ENCODE assay signal across 8 cellular contexts in genomic region chr7:87628780-87629569, GRCh38. TPM values are rescaled to one million over a fixed set of nuclear protein-coding genes. Genes with fewer than 3 reads are reported as not detected.
DNase-seq lines count a peak whose midpoint lies in the region; ATAC-seq, FAIRE-seq and TF ChIP-seq lines count a peak whose summit lies in the region.

No MANE protein-coding gene starts in this region.

- no peaks in the 10 kb centered on the region for H3K9me3 Mint-ChIP-seq in activated CD8-positive, alpha-beta T cell treated with anti-CD3 and anti-CD28 coated beads, Interleukin-2, amount 10 ng/mL, durations not matched to agents 7 days and 5 days (ENCODE audit: insufficient read depth)
- no peaks in the 10 kb centered on the region for H3K9me3 Mint-ChIP-seq in mesothelial cell of epicardium
- H3K9me3 Mint-ChIP-seq in stimulated activated naive CD8-positive, alpha-beta T cell treated with anti-CD3 and anti-CD28 coated beads, Interleukin-15, Interleukin-2, amounts not matched to agents 100 ng/mL and 50 ng/mL, for 24 hours: no peaks in the 10 kb centered on the region

- CTCF ChIA-PET in activated CD8-positive, alpha-beta T cell treated with anti-CD3 and anti-CD28 coated beads, Interleukin-2, amount 10 ng/mL, durations not matched to agents 7 days and 5 days (lab: Charles Lee): interaction anchor here (1.2 to 1.6 kb wide), 2 partner anchors 8 to 28 kb away, joined by 3 to 5 read pairs; partner anchors contain the start of gene ABCB1
- CTCF ChIA-PET in endothelial cell of umbilical vein (lab: Charles Lee): interaction anchor here (0.7 to 1.3 kb wide), 4 partner anchors 56 to 483 kb away, joined by 3 to 4 read pairs (median 4); no protein-coding TSS in a partner anchor

- in situ Hi-C loops in G401 (cut with HindIII; ENCODE audit: low sequenced_read_pairs): no loop called here

- peaks cover 0 to 2% of the 10 kb centered on the region in 2 experiments for H3K27me3 ChIP-seq in endothelial cell of umbilical vein (ENCODE audit: control insufficient read depth in 2 of 2, insufficient read depth in 2 of 2, low read length in 2 of 2)

- no peak overlapping the region for H3K27ac Mint-ChIP-seq in activated CD8-positive, alpha-beta T cell treated with anti-CD3 and anti-CD28 coated beads, Interleukin-2, amount 10 ng/mL, durations not matched to agents 7 days and 5 days
- no peak overlapping the region for H3K27ac Mint-ChIP-seq in mesothelial cell of epicardium
- no peak overlapping the region for H3K27ac Mint-ChIP-seq in stimulated activated naive CD8-positive, alpha-beta T cell treated with anti-CD3 and anti-CD28 coated beads, Interleukin-15, Interleukin-2, amounts not matched to agents 100 ng/mL and 50 ng/mL, for 24 hours

- H2AFZ ChIP-seq in endothelial cell of umbilical vein (ENCODE audit: low read depth, low read length): peak overlapping the region; percentile 68

- H3K27me3 Mint-ChIP-seq in activated CD8-positive, alpha-beta T cell treated with anti-CD3 and anti-CD28 coated beads, Interleukin-2, amount 10 ng/mL, durations not matched to agents 7 days and 5 days (ENCODE audit: low read depth): peaks cover 12% of the 10 kb centered on the region
- H3K27me3 Mint-ChIP-seq in mesothelial cell of epicardium (ENCODE audit: low read depth): peaks cover 62% of the 10 kb centered on the region
- H3K27me3 Mint-ChIP-seq in stimulated activated naive CD8-positive, alpha-beta T cell treated with anti-CD3 and anti-CD28 coated beads, Interleukin-15, Interleukin-2, amounts not matched to agents 100 ng/mL and 50 ng/mL, for 24 hours: peaks cover 10% of the 10 kb centered on the region

- dilution Hi-C loops in endothelial cell of umbilical vein (cut with MboI; ENCODE audit: extremely low pct_ligation_motif_present, low sequenced_read_pairs): no loop called here

- H3K4me3 Mint-ChIP-seq in activated CD8-positive, alpha-beta T cell treated with anti-CD3 and anti-CD28 coated beads, Interleukin-2, amount 10 ng/mL, durations not matched to agents 7 days and 5 days: peak overlapping the region; percentile 77
- H3K4me3 Mint-ChIP-seq in mesothelial cell of epicardium: peak overlapping the region; percentile 73
- H3K4me3 Mint-ChIP-seq in stimulated activated naive CD8-positive, alpha-beta T cell treated with anti-CD3 and anti-CD28 coated beads, Interleukin-15, Interleukin-2, amounts not matched to agents 100 ng/mL and 50 ng/mL, for 24 hours: peak overlapping the region; percentile 77

- peak overlapping the region; percentile 87 for H3K4me2 ChIP-seq in endothelial cell of umbilical vein (ENCODE audit: insufficient read depth, low read length)

- no peaks in the 10 kb centered on the region for H3K36me3 Mint-ChIP-seq in activated CD8-positive, alpha-beta T cell treated with anti-CD3 and anti-CD28 coated beads, Interleukin-2, amount 10 ng/mL, durations not matched to agents 7 days and 5 days (ENCODE audit: low read depth)
- no peaks in the 10 kb centered on the region for H3K36me3 Mint-ChIP-seq in mesothelial cell of epicardium
- H3K36me3 Mint-ChIP-seq in stimulated activated naive CD8-positive, alpha-beta T cell treated with anti-CD3 and anti-CD28 coated beads, Interleukin-15, Interleukin-2, amounts not matched to agents 100 ng/mL and 50 ng/mL, for 24 hours (ENCODE audit: low read depth): no peaks in the 10 kb centered on the region

- H3K4me1 ChIP-seq in endothelial cell of umbilical vein (ENCODE audit: control insufficient read depth, extremely low read depth, insufficient read depth, low read length): peaks cover 4% of the 10 kb centered on the region

- H4K20me1 ChIP-seq in endothelial cell of umbilical vein (replicated peaks; ENCODE audit: control insufficient read depth, extremely low read depth, insufficient read depth, low read length): no peaks in the 10 kb centered on the region

- ATAC-seq in activated CD8-positive, alpha-beta T cell treated with anti-CD3 and anti-CD28 coated beads, Interleukin-2, amount 10 ng/mL, durations not matched to agents 7 days and 5 days: peak; percentile 28
- no peak for ATAC-seq in GM19467 (IDR thresholded peaks at IDR 0.05; ENCODE audit: unreplicated experiment)
- ATAC-seq in HG03520 (IDR thresholded peaks at IDR 0.05; ENCODE audit: unreplicated experiment): no peak

- BruUV-seq in endothelial cell of umbilical vein (replicated peaks; lab: Mats Ljungman, UMichigan): no TSS peak

- H3K27ac ChIP-seq in endothelial cell of umbilical vein (ENCODE audit: insufficient read depth, low read depth, low read length): no peak overlapping the region

- peaks cover 11% of the 10 kb centered on the region for H3K4me1 Mint-ChIP-seq in activated CD8-positive, alpha-beta T cell treated with anti-CD3 and anti-CD28 coated beads, Interleukin-2, amount 10 ng/mL, durations not matched to agents 7 days and 5 days (ENCODE audit: low read depth)
- H3K4me1 Mint-ChIP-seq in mesothelial cell of epicardium: peaks cover 9% of the 10 kb centered on the region
- H3K4me1 Mint-ChIP-seq in stimulated activated naive CD8-positive, alpha-beta T cell treated with anti-CD3 and anti-CD28 coated beads, Interleukin-15, Interleukin-2, amounts not matched to agents 100 ng/mL and 50 ng/mL, for 24 hours (ENCODE audit: low read depth): peaks cover 8% of the 10 kb centered on the region

- no peaks in the 10 kb centered on the region for H3K79me2 ChIP-seq in endothelial cell of umbilical vein (ENCODE audit: control insufficient read depth, insufficient read depth, low read length)

- H3K4me3 ChIP-seq in endothelial cell of umbilical vein (replicated peaks in 1 of 3; ENCODE audit: insufficient read depth in 1 of 3, low read depth in 1 of 3, low read length in 3 of 3): peak overlapping the region; percentile 44 to 53 (median 49)

- H3K9me1 ChIP-seq in endothelial cell of umbilical vein (replicated peaks; ENCODE audit: control insufficient read depth, extremely low read depth, insufficient read depth, low read length): no peaks in the 10 kb centered on the region

- no peak overlapping the region for H3K9ac ChIP-seq in endothelial cell of umbilical vein (replicated peaks; ENCODE audit: extremely low read depth, insufficient read depth, low read length)

- intact Hi-C loops in endothelial cell of umbilical vein (cut with micrococcal nuclease): loop anchor here (5.0 to 10.0 kb wide), 5 partner anchors 83 to 588 kb away; partner anchors contain the start of genes DBF4 and SLC25A40

- TF ChIP-seq CTCF in endothelial cell of umbilical vein (IDR thresholded peaks at IDR 0.05; ENCODE audit: extremely low read depth in 1 of 2, insufficient read depth in 1 of 2, low read depth in 1 of 2, low read length in 2 of 2) (no peak), mesothelial cell of epicardium (IDR thresholded peaks at IDR 0.05; ENCODE audit: unreplicated experiment) (no peak)

- FAIRE-seq in endothelial cell of umbilical vein (lab: Jason Lieb, UNC): no peak

- H3K36me3 ChIP-seq in endothelial cell of umbilical vein (ENCODE audit: control insufficient read depth in 2 of 2, extremely low read depth in 1 of 2, insufficient read depth in 2 of 2, low read length in 2 of 2): no peaks in the 10 kb centered on the region

- H3K9me3 ChIP-seq in endothelial cell of umbilical vein (replicated peaks; ENCODE audit: control insufficient read depth, insufficient read depth, low read length): no peaks in the 10 kb centered on the region

- DNase-seq in G401 (ENCODE audit: low spot score): peak; percentile 88
- peak; percentile 17 for DNase-seq in NCI-H1105 (lab: John Stamatoyannopoulos, UW)
- peak; percentile 38 for DNase-seq in activated CD8-positive, alpha-beta T cell treated with anti-CD3 and anti-CD28 coated beads, Interleukin-2, amount 10 ng/mL, durations not matched to agents 7 days and 5 days
- peak; percentile 13 for DNase-seq in endothelial cell of umbilical vein (ENCODE audit: low read depth, low spot score)
- peak in 1 of 2 experiments; percentile 49 for DNase-seq in mesothelial cell of epicardium (ENCODE audit: low spot score in 2 of 2, unreplicated experiment in 2 of 2)

- TF ChIP-seq POLR2A in endothelial cell of umbilical vein (IDR thresholded peaks at IDR 0.05; ENCODE audit: low read depth, low read length): no peak

- POLR2A ChIA-PET in activated CD8-positive, alpha-beta T cell treated with anti-CD3 and anti-CD28 coated beads, Interleukin-2, amount 10 ng/mL, durations not matched to agents 7 days and 5 days (lab: Charles Lee): no interaction called here
- POLR2A ChIA-PET in endothelial cell of umbilical vein (lab: Charles Lee): no interaction called here

TF ChIP-seq in endothelial cell of umbilical vein, 7 proteins besides CTCF, POLR2A, EP300 and RAD21:
- TF ChIP-seq MYC (IDR thresholded peaks at IDR 0.05; ENCODE audit: low read depth, low read length) (no peak), POLR2AphosphoS5 (IDR thresholded peaks at IDR 0.05; ENCODE audit: insufficient read depth, low read depth, low read length) (no peak)

RNA-seq across cellular contexts. Expression of gene RUNDC3B, which starts 0.8 kb away (rescaled TPM):
- total RNA-seq in G401 (2014; rRNA removed; shearing (Covaris generic)): not detected in 2 replicates
- under 1 TPM in 1 of 2 experiments, not detected in 1; 0.08 TPM for total RNA-seq in activated CD8-positive, alpha-beta T cell treated with anti-CD3 and anti-CD28 coated beads, Interleukin-2, amount 10 ng/mL, durations not matched to agents 7 days and 5 days
- total RNA-seq in endothelial cell of umbilical vein: 1.4 and 1.8 TPM in 2 replicates
- polyA plus RNA-seq in endothelial cell of umbilical vein: 0.10 and 0.25 TPM in 2 replicates
- polyA plus RNA-seq in endothelial cell of umbilical vein (2011; cell fraction: cytosol; rRNA removed): 0.42 and 0.49 TPM in 2 replicates
- 0.33 and 0.48 TPM in 2 replicates for polyA plus RNA-seq in endothelial cell of umbilical vein (2011; cell fraction: nucleus; rRNA removed)
- 0.64 TPM in 1 of 2 replicates, not detected in the other for polyA plus RNA-seq in endothelial cell of umbilical vein (2012)
- 0.22 and 0.34 TPM in 2 replicates for polyA minus RNA-seq in endothelial cell of umbilical vein
- polyA minus RNA-seq in endothelial cell of umbilical vein (2011; cell fraction: cytosol; rRNA and poly(A)+ RNA removed): not detected
- polyA minus RNA-seq in endothelial cell of umbilical vein (2011; cell fraction: nucleus; rRNA and poly(A)+ RNA removed): 1.3 and 1.7 TPM in 2 replicates
- 0.13 to 0.29 TPM in 2 of 3 replicates, not detected in the other for total RNA-seq in mesothelial cell of epicardium

RNA-seq across cellular contexts. Expression of gene ABCB1, which starts 28.3 kb away (rescaled TPM):
- total RNA-seq in G401 (2014; rRNA removed; shearing (Covaris generic)): not detected in 2 replicates
- total RNA-seq in activated CD8-positive, alpha-beta T cell treated with anti-CD3 and anti-CD28 coated beads, Interleukin-2, amount 10 ng/mL, durations not matched to agents 7 days and 5 days: 1 to 10 TPM; 2.8 to 4.8 TPM
- total RNA-seq in endothelial cell of umbilical vein: 7.1 and 13.4 TPM in 2 replicates
- 5.1 and 7.5 TPM in 2 replicates for polyA plus RNA-seq in endothelial cell of umbilical vein
- polyA plus RNA-seq in endothelial cell of umbilical vein (2011; cell fraction: cytosol; rRNA removed): 7.1 and 7.7 TPM in 2 replicates
- polyA plus RNA-seq in endothelial cell of umbilical vein (2011; cell fraction: nucleus; rRNA removed): 30.6 and 31.2 TPM in 2 replicates
- 2.7 and 4.1 TPM in 2 replicates for polyA plus RNA-seq in endothelial cell of umbilical vein (2012)
- polyA minus RNA-seq in endothelial cell of umbilical vein: 16.4 and 22.8 TPM in 2 replicates
- polyA minus RNA-seq in endothelial cell of umbilical vein (2011; cell fraction: cytosol; rRNA and poly(A)+ RNA removed): not detected
- 10.5 and 13.0 TPM in 2 replicates for polyA minus RNA-seq in endothelial cell of umbilical vein (2011; cell fraction: nucleus; rRNA and poly(A)+ RNA removed)
- total RNA-seq in mesothelial cell of epicardium: 0.61 to 1.7 TPM (median 1.5 TPM) in 3 replicates
